In genomic region chr2:111904726-111905476, GRCh38 we compare ENCODE assay signal across 21 cellular contexts. TPM values are rescaled to one million over a fixed set of nuclear protein-coding genes. Genes with fewer than 3 reads are reported as not detected.
DNase-seq lines count a peak whose midpoint lies in the region; ATAC-seq and TF ChIP-seq lines count a peak whose summit lies in the region.
"Had no signal": no experiment of that assay in that cellular context is flagged by ENCODE, and none has a peak within 500 bp of the region (broad histone marks: within the 10 kb centered on the region; RNA-seq: fewer than 3 reads in every experiment).

No MANE protein-coding gene starts in this region.

- H3K36me3 Mint-ChIP-seq in endodermal cell (ENCODE audit: low read depth), result peaks cover 6% of the 10 kb centered on the region

- 90 to 96% methylated on average over 6 to 10 of the region's 10 CpGs for WGBS in endodermal cell (ENCODE audit: insufficient coverage in 1 of 2, insufficient read length in 1 of 2), 2 experiments

- H3K27me3 ChIP-seq in endodermal cell (ENCODE audit: control insufficient read depth, insufficient read depth, low read length, poor library complexity, severe bottlenecking), result no peaks in the 10 kb centered on the region
- no peaks in the 10 kb centered on the region for H3K27me3 ChIP-seq in lower lobe of right lung (ENCODE audit: low read depth)
- H3K27me3 ChIP-seq in thoracic aorta (replicated peaks; ENCODE audit: insufficient read depth), result no peaks in the 10 kb centered on the region
- H3K27me3 ChIP-seq: pancreas had no signal

- H3K4me3 Mint-ChIP-seq in endodermal cell, result no peak overlapping the region
- H3K4me3 Mint-ChIP-seq: activated B cell treated with CpG ODN at 0.5 μM for 24 hours; activated T-helper 17 cell treated with anti-CD3 and anti-CD28 coated beads, Interleukin-2, amount 50 U/mL, for 72 hours had no signal

- peaks cover 82% of the 10 kb centered on the region for H3K4me1 Mint-ChIP-seq in endodermal cell

- in situ Hi-C loops in ACHN (cut with HindIII; ENCODE audit: low pct_ligation_motif_present, low pct_unique_long_range_greater_than_20kb, low sequenced_read_pairs), result no loop called here

- H3K4me3 ChIP-seq in endodermal cell (ENCODE audit: low read length), result no peak overlapping the region
- H3K4me3 ChIP-seq in lower lobe of right lung, result no peak overlapping the region
- peak overlapping the region; percentile 9 for H3K4me3 ChIP-seq in thoracic aorta
- H3K4me3 ChIP-seq: pancreas, skin epidermis had no signal

- H3K27ac ChIP-seq in endodermal cell (ENCODE audit: low read depth, low read length), result no peak overlapping the region
- peak overlapping the region; percentile 31 for H3K27ac ChIP-seq in lower lobe of right lung
- peak overlapping the region; percentile 31 to 90 for H3K27ac ChIP-seq in thoracic aorta
- H3K27ac ChIP-seq: pancreas had no signal

- DNase-seq in NCI-H69 (lab: John Stamatoyannopoulos, UW) (peak; percentile 17), endodermal cell (peak; percentile 58), lower lobe of right lung (no peak), thoracic aorta (ENCODE audit: low spot score) (no peak), SK-N-DZ (ENCODE audit: low spot score) (no peak), ACHN (no peak), NAMALWA (ENCODE audit: low spot score) (no peak)
- DNase-seq: activated B cell treated with CpG ODN at 0.5 μM for 24 hours; activated CD8-positive, alpha-beta memory T cell treated with anti-CD3 and anti-CD28 coated beads for 24 hours; COR-L47; HCEC 1CT; left colon; NCI-H1694 treated with DMSO at 0.1 percent for 48 hours; NCI-H446; NK-92 treated with Interleukin-12 subunit alpha and Interleukin-12 subunit beta, amount 100 ng/mL, for 24 hours; stimulated activated CD4-positive, alpha-beta T cell treated with anti-CD3 and anti-CD28 coated beads, Interleukin-4, amount 100 ng/mL, for 24 hours; T-helper 1 cell had no signal

- peak overlapping the region; percentile 44 for H3K27ac Mint-ChIP-seq in endodermal cell
- H3K27ac Mint-ChIP-seq: activated B cell treated with CpG ODN at 0.5 μM for 24 hours had no signal

- TF ChIP-seq CTCF in endodermal cell (conservative IDR thresholded peaks at IDR 0.05) (no peak), lower lobe of right lung (IDR thresholded peaks at IDR 0.05) (no peak), thoracic aorta (IDR thresholded peaks at IDR 0.05) (no peak)

- ATAC-seq in lower lobe of right lung (peak in 1 of 2 donors; percentile 39), thoracic aorta (ENCODE audit: insufficient number of reproducible peaks, low FRiP score, low read depth) (peak; percentile 52), GM21786 (IDR thresholded peaks at IDR 0.05; ENCODE audit: unreplicated experiment) (no peak)
- ATAC-seq: activated T-helper 17 cell treated with anti-CD3 and anti-CD28 coated beads, Interleukin-2, amount 50 U/mL, for 72 hours; left colon had no signal

- H3K9ac ChIP-seq in endodermal cell (ENCODE audit: extremely low read depth, low read length, poor library complexity, severe bottlenecking), result no peak overlapping the region

- H3K27me3 Mint-ChIP-seq in endodermal cell (ENCODE audit: insufficient read depth), result no peaks in the 10 kb centered on the region

- intact Hi-C loops in lower lobe of right lung (cut with DNase I), result no loop called here

- H3K36me3 ChIP-seq in endodermal cell (ENCODE audit: control insufficient read depth, insufficient read depth, low read length) (peaks cover 11% of the 10 kb centered on the region), lower lobe of right lung (no peaks in the 10 kb centered on the region), thoracic aorta (no peaks in the 10 kb centered on the region)
- H3K36me3 ChIP-seq: pancreas had no signal

- H3K4me1 ChIP-seq in endodermal cell (ENCODE audit: control insufficient read depth, insufficient read depth, low read length) (peaks cover 46% of the 10 kb centered on the region), lower lobe of right lung (peaks cover 70% of the 10 kb centered on the region), thoracic aorta (ENCODE audit: control insufficient read depth in 1 of 2, low read depth in 2 of 2) (peaks cover 43 to 85% of the 10 kb centered on the region in 2 donors)

- no peaks in the 10 kb centered on the region for H3K9me3 ChIP-seq in endodermal cell (ENCODE audit: control insufficient read depth, low read length)
- no peaks in the 10 kb centered on the region for H3K9me3 ChIP-seq in lower lobe of right lung
- no peaks in the 10 kb centered on the region for H3K9me3 ChIP-seq in thoracic aorta
- H3K9me3 ChIP-seq: pancreas had no signal

- H3K9me3 Mint-ChIP-seq in endodermal cell, result no peaks in the 10 kb centered on the region
- H3K9me3 Mint-ChIP-seq: activated B cell treated with CpG ODN at 0.5 μM for 24 hours; activated T-helper 17 cell treated with anti-CD3 and anti-CD28 coated beads, Interleukin-2, amount 50 U/mL, for 72 hours had no signal

RNA-seq across cellular contexts. Expression of gene MERTK, which starts 6.5 kb away (rescaled TPM):
- 10 to 100 TPM; 22.3 to 36.6 TPM for total RNA-seq in endodermal cell
- 11.9 TPM for polyA plus RNA-seq in endodermal cell (2013, experiment 1 of 2)
- 10.9 TPM for polyA plus RNA-seq in endodermal cell (2013, experiment 2 of 2)
- total RNA-seq in lower lobe of right lung, result 20.7 TPM
- 10 to 100 TPM; 47.1 to 69.9 TPM for total RNA-seq in thoracic aorta
- 1.3 and 1.4 TPM in 2 replicates for polyA plus RNA-seq in SK-N-DZ (2014; cell fraction: cytosol; rRNA removed)
- polyA plus RNA-seq in SK-N-DZ (2014; cell fraction: nucleus; rRNA removed), result 2.2 and 2.9 TPM in 2 replicates
- total RNA-seq: activated B cell treated with CpG ODN at 0.5 μM for 24 hours had no signal

RNA-seq across cellular contexts. Expression of gene ANAPC1, which starts 20.9 kb away (rescaled TPM):
- total RNA-seq in endodermal cell (10 to 100 TPM; 74.5 to 79.9 TPM), lower lobe of right lung (32.2 TPM), thoracic aorta (10 to 100 TPM; 33.6 to 45.6 TPM)
- 33.4 TPM for polyA plus RNA-seq in endodermal cell (2013, experiment 1 of 2)
- polyA plus RNA-seq in endodermal cell (2013, experiment 2 of 2), result 31.3 TPM
- polyA plus RNA-seq in SK-N-DZ (2014; cell fraction: cytosol; rRNA removed), result 27.8 and 36.2 TPM in 2 replicates
- polyA plus RNA-seq in SK-N-DZ (2014; cell fraction: nucleus; rRNA removed), result 35.1 and 36.6 TPM in 2 replicates

Comparison
In these comparisons a context has a peak if more than half of its experiments do, and no peak if none do; other contexts are left out.
1. DNase-seq: peak in NCI-H69 (single experiment) and endodermal cell (single experiment); none in lower lobe of right lung (single experiment), thoracic aorta (single experiment), SK-N-DZ (single experiment), ACHN (single experiment) and NAMALWA (single experiment).